Comparison of ENCODE assay signal across 27 cellular contexts in genomic region chr3:89419647-89420141, GRCh38.
A peak's percentile ranks its signal among the peaks of the same experiment; 100 is the strongest.
DNase-seq lines count a peak whose midpoint lies in the region; ATAC-seq, FAIRE-seq and TF ChIP-seq lines count a peak whose summit lies in the region.
"Had no signal": no experiment of that assay in that cellular context is flagged by ENCODE, and none has a peak within 500 bp of the region (broad histone marks: within the 10 kb centered on the region; RNA-seq: fewer than 3 reads in every experiment).

No MANE protein-coding gene starts in this region.

- DNase-seq in HT1080 (ENCODE audit: low read depth) (peak; percentile 28), astrocyte (ENCODE audit: low read depth) (peak; percentile 72), left cardiac atrium (no peak), renal cortical epithelial cell (ENCODE audit: low read depth) (peak; percentile 6), WERI-Rb-1 (no peak), ovary (no peak), germinal center (ENCODE audit: low spot score) (no peak)
- DNase-seq: activated CD4-positive, alpha-beta T cell treated with anti-CD3 and anti-CD28 coated beads, Interleukin-2, amount 10 ng/mL, durations not matched to agents 7 days and 5 days; activated CD8-positive, alpha-beta memory T cell treated with anti-CD3 and anti-CD28 coated beads, Interleukin-2, amount 10 ng/mL, durations not matched to agents 7 days and 5 days; activated naive CD4-positive, alpha-beta T cell treated with anti-CD3 and anti-CD28 coated beads, Interleukin-2, amount 50 U/mL, for 16 hours; CD4-positive, alpha-beta memory T cell; cerebellar nuclear complex; hypothalamus; Karpas-422; lower lobe of right lung; NCI-H187 treated with DMSO at 0.1 percent for 48 hours; NCI-H2227 treated with DMSO at 0.1 percent for 48 hours; NCI-H774; psoas muscle; small intestine; stimulated activated CD4-positive, alpha-beta T cell treated with anti-CD3 and anti-CD28 coated beads, Interleukin-4, amount 100 ng/mL, for 1 hour; T-helper 9 cell; testis; uterus had no signal

- TF ChIP-seq POLR2A in ovary (IDR thresholded peaks at IDR 0.05), result no peak

- no peak overlapping the region for H2AFZ ChIP-seq in astrocyte (ENCODE audit: low read depth, low read length)

- no peak overlapping the region for H3K27ac Mint-ChIP-seq in astrocyte (ENCODE audit: unreplicated experiment)
- H3K27ac Mint-ChIP-seq: activated CD4-positive, alpha-beta T cell treated with anti-CD3 and anti-CD28 coated beads, Interleukin-2, amount 10 ng/mL, durations not matched to agents 7 days and 5 days; activated CD8-positive, alpha-beta memory T cell treated with anti-CD3 and anti-CD28 coated beads, Interleukin-2, amount 10 ng/mL, durations not matched to agents 7 days and 5 days; CD4-positive, alpha-beta memory T cell; stimulated activated memory B cell treated with anti-CD40 and anti-IgM and Interleukin-4, amounts not matched to agents 10 μg/mL and 1 μg/mL and 100 μg/mL, for 72 hours had no signal

- no peaks in the 10 kb centered on the region for H3K9me3 ChIP-seq in astrocyte (ENCODE audit: insufficient read depth, low read depth, low read length)
- H3K9me3 ChIP-seq in WERI-Rb-1 (ENCODE audit: severe bottlenecking), result no peaks in the 10 kb centered on the region
- no peaks in the 10 kb centered on the region for H3K9me3 ChIP-seq in ovary
- H3K9me3 ChIP-seq: lower lobe of right lung, psoas muscle, testis, uterus had no signal

- no peaks in the 10 kb centered on the region for H3K27me3 ChIP-seq in astrocyte (ENCODE audit: insufficient read depth, low read length)
- H3K27me3 ChIP-seq in WERI-Rb-1 (ENCODE audit: insufficient read depth, low read depth, severe bottlenecking), result no peaks in the 10 kb centered on the region
- H3K27me3 ChIP-seq in ovary, result no peaks in the 10 kb centered on the region
- H3K27me3 ChIP-seq: testis, uterus had no signal

- no peak overlapping the region for H3K9ac ChIP-seq in astrocyte (ENCODE audit: low read length)

- TF ChIP-seq EP300 in ovary (IDR thresholded peaks at IDR 0.05), result no peak

- H3K36me3 Mint-ChIP-seq in astrocyte (ENCODE audit: low read depth, unreplicated experiment), result no peaks in the 10 kb centered on the region
- H3K36me3 Mint-ChIP-seq: activated CD8-positive, alpha-beta memory T cell treated with anti-CD3 and anti-CD28 coated beads, Interleukin-2, amount 10 ng/mL, durations not matched to agents 7 days and 5 days; CD4-positive, alpha-beta memory T cell; stimulated activated memory B cell treated with anti-CD40 and anti-IgM and Interleukin-4, amounts not matched to agents 10 μg/mL and 1 μg/mL and 100 μg/mL, for 72 hours had no signal

- FAIRE-seq in astrocyte (lab: Jason Lieb, UNC), result no peak
- FAIRE-seq: small intestine had no signal

- peak; percentile 32 to 41 for ATAC-seq in left cardiac atrium
- ATAC-seq: activated CD8-positive, alpha-beta memory T cell treated with anti-CD3 and anti-CD28 coated beads, Interleukin-2, amount 10 ng/mL, durations not matched to agents 7 days and 5 days; lower lobe of right lung; psoas muscle; stimulated activated memory B cell treated with anti-CD40 and anti-IgM and Interleukin-4, amounts not matched to agents 10 μg/mL and 1 μg/mL and 100 μg/mL, for 72 hours had no signal

- no peak for TF ChIP-seq CTCF in astrocyte (IDR thresholded peaks at IDR 0.05; ENCODE audit: insufficient read depth, low read depth, low read length)
- TF ChIP-seq CTCF in WERI-Rb-1 (IDR thresholded peaks at IDR 0.05; ENCODE audit: low read depth, low read length), result no peak
- TF ChIP-seq CTCF in ovary (IDR thresholded peaks at IDR 0.05), result no peak

- no peak overlapping the region for H3K4me3 Mint-ChIP-seq in astrocyte (ENCODE audit: unreplicated experiment)
- H3K4me3 Mint-ChIP-seq: activated CD4-positive, alpha-beta T cell treated with anti-CD3 and anti-CD28 coated beads, Interleukin-2, amount 10 ng/mL, durations not matched to agents 7 days and 5 days; activated CD8-positive, alpha-beta memory T cell treated with anti-CD3 and anti-CD28 coated beads, Interleukin-2, amount 10 ng/mL, durations not matched to agents 7 days and 5 days; CD4-positive, alpha-beta memory T cell; neural crest cell; stimulated activated memory B cell treated with anti-CD40 and anti-IgM and Interleukin-4, amounts not matched to agents 10 μg/mL and 1 μg/mL and 100 μg/mL, for 72 hours had no signal

- 47 to 59% (median 58%) methylated on average over 3 of the region's 3 CpGs for WGBS in ovary, 3 donors

- H3K27ac ChIP-seq in astrocyte (ENCODE audit: low read depth, low read length) (peak overlapping the region; percentile 42), WERI-Rb-1 (no peak overlapping the region), ovary (no peak overlapping the region)
- H3K27ac ChIP-seq: epithelial cell of prostate, lower lobe of right lung, psoas muscle, testis, uterus had no signal

- H3K36me3 ChIP-seq in astrocyte (ENCODE audit: insufficient read depth, low read length) (no peaks in the 10 kb centered on the region), WERI-Rb-1 (no peaks in the 10 kb centered on the region), ovary (no peaks in the 10 kb centered on the region)
- H3K36me3 ChIP-seq: lower lobe of right lung had no signal

- H3K4me3 ChIP-seq in astrocyte (ENCODE audit: insufficient read depth, low read depth, low read length) (no peak overlapping the region), WERI-Rb-1 (ENCODE audit: low read depth, low read length) (no peak overlapping the region), ovary (no peak overlapping the region)
- H3K4me3 ChIP-seq: lower lobe of right lung, psoas muscle, testis, uterus had no signal

- no peaks in the 10 kb centered on the region for H3K27me3 Mint-ChIP-seq in astrocyte (ENCODE audit: low read depth, unreplicated experiment)
- H3K27me3 Mint-ChIP-seq: activated CD4-positive, alpha-beta T cell treated with anti-CD3 and anti-CD28 coated beads, Interleukin-2, amount 10 ng/mL, durations not matched to agents 7 days and 5 days; activated CD8-positive, alpha-beta memory T cell treated with anti-CD3 and anti-CD28 coated beads, Interleukin-2, amount 10 ng/mL, durations not matched to agents 7 days and 5 days; CD4-positive, alpha-beta memory T cell; stimulated activated memory B cell treated with anti-CD40 and anti-IgM and Interleukin-4, amounts not matched to agents 10 μg/mL and 1 μg/mL and 100 μg/mL, for 72 hours had no signal

- H3K4me2 ChIP-seq in astrocyte (ENCODE audit: low read length), result peak overlapping the region; percentile 73

- intact Hi-C loops in left cardiac atrium (cut with DNase I), result no loop called here
- intact Hi-C loops in ovary (cut with DNase I), result no loop called here

- peaks cover 6% of the 10 kb centered on the region for H3K4me1 ChIP-seq in astrocyte (ENCODE audit: insufficient read depth, low read length)
- H3K4me1 ChIP-seq in ovary (ENCODE audit: insufficient read depth), result no peaks in the 10 kb centered on the region
- H3K4me1 ChIP-seq: lower lobe of right lung, psoas muscle, testis, uterus had no signal

- H3K4me1 Mint-ChIP-seq in astrocyte (ENCODE audit: low read depth, unreplicated experiment), result peaks cover 11% of the 10 kb centered on the region
- H3K4me1 Mint-ChIP-seq: activated CD4-positive, alpha-beta T cell treated with anti-CD3 and anti-CD28 coated beads, Interleukin-2, amount 10 ng/mL, durations not matched to agents 7 days and 5 days; activated CD8-positive, alpha-beta memory T cell treated with anti-CD3 and anti-CD28 coated beads, Interleukin-2, amount 10 ng/mL, durations not matched to agents 7 days and 5 days; CD4-positive, alpha-beta memory T cell; neural crest cell; stimulated activated memory B cell treated with anti-CD40 and anti-IgM and Interleukin-4, amounts not matched to agents 10 μg/mL and 1 μg/mL and 100 μg/mL, for 72 hours had no signal

- no peaks in the 10 kb centered on the region for H3K9me3 Mint-ChIP-seq in astrocyte (ENCODE audit: unreplicated experiment)
- H3K9me3 Mint-ChIP-seq: neural crest cell; stimulated activated memory B cell treated with anti-CD40 and anti-IgM and Interleukin-4, amounts not matched to agents 10 μg/mL and 1 μg/mL and 100 μg/mL, for 72 hours had no signal

- no peaks in the 10 kb centered on the region for H4K20me1 ChIP-seq in astrocyte (ENCODE audit: insufficient read depth, low read length)

- H3K79me2 ChIP-seq in astrocyte (ENCODE audit: insufficient read depth, low read length), result no peaks in the 10 kb centered on the region

Comparison
In these comparisons a context has a peak if more than half of its experiments do, and no peak if none do; other contexts are left out.
1. DNase-seq: peak in HT1080 (single experiment), astrocyte (single experiment) and renal cortical epithelial cell (single experiment); none in left cardiac atrium (single experiment), WERI-Rb-1 (single experiment), ovary (0 of 5) and germinal center (single experiment).